8 cellular contexts compared by ENCODE assay signal in the genomic region with DNA sequence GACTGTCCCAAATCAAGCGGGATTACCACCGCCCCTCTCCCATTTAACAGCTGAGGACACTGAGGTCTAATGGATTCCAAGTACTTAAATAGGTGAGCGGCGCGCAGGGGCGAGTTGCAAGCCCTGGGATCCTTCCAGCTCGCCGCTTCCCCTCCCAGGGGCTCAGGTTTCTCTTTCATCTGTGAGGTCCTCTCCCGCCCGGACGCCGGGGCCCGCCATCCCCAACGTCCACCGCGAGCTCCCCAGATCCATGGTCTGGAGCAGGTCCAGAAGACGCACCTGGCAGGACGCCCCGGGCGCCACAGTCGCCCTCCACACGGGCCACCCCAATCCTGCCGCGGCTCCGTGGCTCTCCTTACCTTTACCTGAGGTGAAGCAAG. TPM values are rescaled to one million over a fixed set of nuclear protein-coding genes. Genes with fewer than 3 reads are reported as not detected.
DNase-seq lines count a peak whose midpoint lies in the region; ATAC-seq and TF ChIP-seq lines count a peak whose summit lies in the region.

No MANE protein-coding gene starts in this region.

- peak overlapping the region; percentile 69 for H3K9ac ChIP-seq in iPS-18a (ENCODE audit: low read length)

- no peaks in the 10 kb centered on the region for H3K36me3 ChIP-seq in MG63
- H3K36me3 ChIP-seq in adrenal gland (replicated peaks in 1 of 2), result no peaks in the 10 kb centered on the region
- H3K36me3 ChIP-seq in iPS-18a (ENCODE audit: control insufficient read depth, low read depth, low read length), result no peaks in the 10 kb centered on the region

- no peak for DNase-seq in MG63
- DNase-seq in adrenal gland, result peak in 1 of 7 donors; percentile 43
- peak; percentile 50 for DNase-seq in stimulated activated CD8-positive, alpha-beta memory T cell treated with anti-CD3 and anti-CD28 coated beads, Interleukin-4, amount 100 ng/mL, for 48 hours
- DNase-seq in stimulated activated naive CD4-positive, alpha-beta T cell treated with Interleukin-2 at 50 U/mL for 16 hours (lab: John Stamatoyannopoulos, UW), result no peak
- no peak for DNase-seq in NCI-H1436 (lab: John Stamatoyannopoulos, UW)

- TF ChIP-seq CTCF in C4-2B (conservative IDR thresholded peaks at IDR 0.05), result no peak
- TF ChIP-seq CTCF in adrenal gland (IDR thresholded peaks at IDR 0.05), result no peak

- TF ChIP-seq POLR2A in adrenal gland (IDR thresholded peaks at IDR 0.05), result no peak

- intact Hi-C loops in adrenal gland (cut with DNase I), result no loop called here

- peak; percentile 28 for ATAC-seq in GM19438 (IDR thresholded peaks at IDR 0.05; ENCODE audit: low read depth, unreplicated experiment)

- H3K4me1 ChIP-seq in adrenal gland (replicated peaks in 1 of 2), result peaks cover 0 to 25% of the 10 kb centered on the region in 2 donors
- H3K4me1 ChIP-seq in iPS-18a (ENCODE audit: control insufficient read depth, low read depth, low read length), result peaks cover 30% of the 10 kb centered on the region

- H3K27ac ChIP-seq in C4-2B, result peak overlapping the region; percentile 85
- peak overlapping the region in 4 of 5 donors; percentile 68 to 94 (median 89) for H3K27ac ChIP-seq in adrenal gland
- peak overlapping the region; percentile 75 for H3K27ac ChIP-seq in iPS-18a (ENCODE audit: low read length)

- H3K27me3 ChIP-seq in MG63 (no peaks in the 10 kb centered on the region; the same call in 1 of the 2 replicates), adrenal gland (no peaks in the 10 kb centered on the region), iPS-18a (ENCODE audit: control insufficient read depth, insufficient read depth, low read length) (no peaks in the 10 kb centered on the region)

- WGBS in adrenal gland, 4 donors, result 0% methylated on average over 4 to 25 of the region's 25 CpGs

- peak overlapping the region; percentile 70 for H3K4me3 ChIP-seq in MG63
- peak overlapping the region; percentile 49 to 94 (median 60) for H3K4me3 ChIP-seq in adrenal gland
- peak overlapping the region; percentile 88 for H3K4me3 ChIP-seq in iPS-18a (ENCODE audit: low read length)

- no peaks in the 10 kb centered on the region for H3K9me3 ChIP-seq in MG63
- H3K9me3 ChIP-seq in adrenal gland (replicated peaks in 1 of 3), result no peaks in the 10 kb centered on the region
- H3K9me3 ChIP-seq in iPS-18a (ENCODE audit: control insufficient read depth, low read depth, low read length), result no peaks in the 10 kb centered on the region

RNA-seq across cellular contexts. Expression of gene STARD4, which starts 0.3 kb away (rescaled TPM):
- total RNA-seq in MG63 (2014; rRNA removed; shearing (Covaris generic); ENCODE audit: low replicate concordance), result 9.8 and 13.5 TPM in 2 replicates
- total RNA-seq in adrenal gland, result 10 to 100 TPM; 13.3 to 75.9 (median 24.1) TPM
- 10 to 100 TPM in 1 of 3 donors, 1 to 10 TPM in 2; 7.2 to 72.2 (median 7.6) TPM for polyA plus RNA-seq in adrenal gland
